ENCODE assay signal across 24 cellular contexts in genomic region chr1:244192336-244192735, GRCh38.
"Had no signal": no experiment of that assay in that cellular context is flagged by ENCODE, and none has a peak within 500 bp of the region (broad histone marks: within the 10 kb centered on the region; RNA-seq: fewer than 3 reads in every experiment).

No MANE protein-coding gene starts in this region.

- H3K4me1 ChIP-seq: colonic mucosa, left ventricle myocardium inferior, lower lobe of right lung, right atrium auricular region, sigmoid colon, testis, transverse colon had no signal

- H3K9me3 ChIP-seq: colonic mucosa, lower lobe of right lung, neutrophil, sigmoid colon, testis, transverse colon had no signal

- H3K27ac ChIP-seq: colonic mucosa, foreskin keratinocyte, hepatocyte, left ventricle myocardium inferior, lower lobe of right lung, neutrophil, right atrium auricular region, sigmoid colon, skin epidermis, testis, transverse colon had no signal

- ATAC-seq: foreskin keratinocyte; left cardiac atrium; lower lobe of right lung; stimulated activated naive B cell treated with anti-CD40 and anti-IgM and Interleukin-4, amounts not matched to agents 10 μg/mL and 1 μg/mL and 100 μg/mL, for 72 hours; stimulated activated naive CD8-positive, alpha-beta T cell treated with anti-CD3 and anti-CD28 coated beads, Interleukin-15, amount 100 ng/mL, for 72 hours had no signal

- DNase-seq: colonic mucosa; dermis blood vessel endothelial cell; effector CD4-positive, alpha-beta T cell; endodermal cell; erythroblast; foreskin keratinocyte; kidney; left cardiac atrium; left ventricle myocardium inferior; lower lobe of right lung; naive B cell; nephron progenitor cell; posterior cingulate gyrus; sigmoid colon; stimulated activated CD4-positive, alpha-beta T cell treated with anti-CD3 and anti-CD28 coated beads, Interleukin-2, amount 100 ng/mL, for 24 hours; stimulated activated CD4-positive, alpha-beta T cell treated with anti-CD3 and anti-CD28 coated beads, Interleukin-4, amount 100 ng/mL, for 4 hours; stimulated activated naive B cell treated with anti-CD40 and anti-IgM and Interleukin-4, amounts not matched to agents 10 μg/mL and 1 μg/mL and 100 μg/mL, for 72 hours; stimulated activated naive CD8-positive, alpha-beta T cell treated with anti-CD3 and anti-CD28 coated beads, Interleukin-15, amount 100 ng/mL, for 72 hours; testis; transverse colon had no signal

- H2AFZ ChIP-seq: hepatocyte had no signal

- H3K4me3 ChIP-seq: colonic mucosa, hepatocyte, left ventricle myocardium inferior, lower lobe of right lung, right atrium auricular region, sigmoid colon, skin epidermis, testis, transverse colon had no signal

- H3K36me3 ChIP-seq: colonic mucosa, left ventricle myocardium inferior, lower lobe of right lung, neutrophil, right atrium auricular region, sigmoid colon, transverse colon had no signal

- H3K27me3 ChIP-seq: colonic mucosa, foreskin keratinocyte, hepatocyte, neutrophil, right atrium auricular region, sigmoid colon, testis, transverse colon had no signal

- H3K4me2 ChIP-seq: hepatocyte had no signal
